Comparison of ENCODE assay signal across 1 cellular context in genomic region chr6:40011844-40012243, GRCh38.
TF ChIP-seq lines count a peak whose summit lies in the region.

No MANE protein-coding gene starts in this region.

TF ChIP-seq in WTC11, 78 proteins besides CTCF, POLR2A, EP300 and RAD21 (continued from another document):
- TF ChIP-seq ZSCAN18 (CRISPR knock-in tag; IDR thresholded peaks at IDR 0.05) (no peak), ZMAT4 (CRISPR knock-in tag; IDR thresholded peaks at IDR 0.05) (no peak), ZNF232 (CRISPR knock-in tag; IDR thresholded peaks at IDR 0.05) (no peak), RELA (CRISPR knock-in tag; IDR thresholded peaks at IDR 0.05; ENCODE audit: borderline replicate concordance) (no peak), STAT6 (CRISPR knock-in tag; conservative IDR thresholded peaks at IDR 0.05; ENCODE audit: low read depth) (no peak), ZNF263 (CRISPR knock-in tag; IDR thresholded peaks at IDR 0.05; ENCODE audit: low read depth) (no peak), RORB (CRISPR knock-in tag; IDR thresholded peaks at IDR 0.05) (no peak), AFF4 (CRISPR knock-in tag; IDR thresholded peaks at IDR 0.05; ENCODE audit: borderline replicate concordance) (no peak), FOXP1 (CRISPR knock-in tag; IDR thresholded peaks at IDR 0.05; ENCODE audit: borderline replicate concordance) (no peak), ZNF671 (CRISPR knock-in tag; IDR thresholded peaks at IDR 0.05) (no peak), ESRRA (CRISPR knock-in tag; IDR thresholded peaks at IDR 0.05; ENCODE audit: borderline replicate concordance) (no peak)
- TF ChIP-seq, protein P1, sequence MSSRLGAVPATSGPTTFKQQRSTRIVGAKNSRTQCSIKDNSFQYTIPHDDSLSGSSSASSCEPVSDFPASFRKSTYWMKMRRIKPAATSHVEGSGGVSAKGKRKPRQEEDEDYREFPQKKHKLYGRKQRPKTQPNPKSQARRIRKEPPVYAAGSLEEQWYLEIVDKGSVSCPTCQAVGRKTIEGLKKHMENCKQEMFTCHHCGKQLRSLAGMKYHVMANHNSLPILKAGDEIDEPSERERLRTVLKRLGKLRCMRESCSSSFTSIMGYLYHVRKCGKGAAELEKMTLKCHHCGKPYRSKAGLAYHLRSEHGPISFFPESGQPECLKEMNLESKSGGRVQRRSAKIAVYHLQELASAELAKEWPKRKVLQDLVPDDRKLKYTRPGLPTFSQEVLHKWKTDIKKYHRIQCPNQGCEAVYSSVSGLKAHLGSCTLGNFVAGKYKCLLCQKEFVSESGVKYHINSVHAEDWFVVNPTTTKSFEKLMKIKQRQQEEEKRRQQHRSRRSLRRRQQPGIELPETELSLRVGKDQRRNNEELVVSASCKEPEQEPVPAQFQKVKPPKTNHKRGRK (CRISPR knock-in tag; IDR thresholded peaks at IDR 0.05; ENCODE audit: borderline replicate concordance), result no peak
- TF ChIP-seq, protein P2, sequence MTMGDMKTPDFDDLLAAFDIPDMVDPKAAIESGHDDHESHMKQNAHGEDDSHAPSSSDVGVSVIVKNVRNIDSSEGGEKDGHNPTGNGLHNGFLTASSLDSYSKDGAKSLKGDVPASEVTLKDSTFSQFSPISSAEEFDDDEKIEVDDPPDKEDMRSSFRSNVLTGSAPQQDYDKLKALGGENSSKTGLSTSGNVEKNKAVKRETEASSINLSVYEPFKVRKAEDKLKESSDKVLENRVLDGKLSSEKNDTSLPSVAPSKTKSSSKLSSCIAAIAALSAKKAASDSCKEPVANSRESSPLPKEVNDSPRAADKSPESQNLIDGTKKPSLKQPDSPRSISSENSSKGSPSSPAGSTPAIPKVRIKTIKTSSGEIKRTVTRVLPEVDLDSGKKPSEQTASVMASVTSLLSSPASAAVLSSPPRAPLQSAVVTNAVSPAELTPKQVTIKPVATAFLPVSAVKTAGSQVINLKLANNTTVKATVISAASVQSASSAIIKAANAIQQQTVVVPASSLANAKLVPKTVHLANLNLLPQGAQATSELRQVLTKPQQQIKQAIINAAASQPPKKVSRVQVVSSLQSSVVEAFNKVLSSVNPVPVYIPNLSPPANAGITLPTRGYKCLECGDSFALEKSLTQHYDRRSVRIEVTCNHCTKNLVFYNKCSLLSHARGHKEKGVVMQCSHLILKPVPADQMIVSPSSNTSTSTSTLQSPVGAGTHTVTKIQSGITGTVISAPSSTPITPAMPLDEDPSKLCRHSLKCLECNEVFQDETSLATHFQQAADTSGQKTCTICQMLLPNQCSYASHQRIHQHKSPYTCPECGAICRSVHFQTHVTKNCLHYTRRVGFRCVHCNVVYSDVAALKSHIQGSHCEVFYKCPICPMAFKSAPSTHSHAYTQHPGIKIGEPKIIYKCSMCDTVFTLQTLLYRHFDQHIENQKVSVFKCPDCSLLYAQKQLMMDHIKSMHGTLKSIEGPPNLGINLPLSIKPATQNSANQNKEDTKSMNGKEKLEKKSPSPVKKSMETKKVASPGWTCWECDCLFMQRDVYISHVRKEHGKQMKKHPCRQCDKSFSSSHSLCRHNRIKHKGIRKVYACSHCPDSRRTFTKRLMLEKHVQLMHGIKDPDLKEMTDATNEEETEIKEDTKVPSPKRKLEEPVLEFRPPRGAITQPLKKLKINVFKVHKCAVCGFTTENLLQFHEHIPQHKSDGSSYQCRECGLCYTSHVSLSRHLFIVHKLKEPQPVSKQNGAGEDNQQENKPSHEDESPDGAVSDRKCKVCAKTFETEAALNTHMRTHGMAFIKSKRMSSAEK (CRISPR knock-in tag; IDR thresholded peaks at IDR 0.05; ENCODE audit: borderline replicate concordance), result no peak
- TF ChIP-seq, protein P3, sequence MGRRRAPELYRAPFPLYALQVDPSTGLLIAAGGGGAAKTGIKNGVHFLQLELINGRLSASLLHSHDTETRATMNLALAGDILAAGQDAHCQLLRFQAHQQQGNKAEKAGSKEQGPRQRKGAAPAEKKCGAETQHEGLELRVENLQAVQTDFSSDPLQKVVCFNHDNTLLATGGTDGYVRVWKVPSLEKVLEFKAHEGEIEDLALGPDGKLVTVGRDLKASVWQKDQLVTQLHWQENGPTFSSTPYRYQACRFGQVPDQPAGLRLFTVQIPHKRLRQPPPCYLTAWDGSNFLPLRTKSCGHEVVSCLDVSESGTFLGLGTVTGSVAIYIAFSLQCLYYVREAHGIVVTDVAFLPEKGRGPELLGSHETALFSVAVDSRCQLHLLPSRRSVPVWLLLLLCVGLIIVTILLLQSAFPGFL (CRISPR knock-in tag; IDR thresholded peaks at IDR 0.05; ENCODE audit: borderline replicate concordance), result no peak
